In the genomic region with DNA sequence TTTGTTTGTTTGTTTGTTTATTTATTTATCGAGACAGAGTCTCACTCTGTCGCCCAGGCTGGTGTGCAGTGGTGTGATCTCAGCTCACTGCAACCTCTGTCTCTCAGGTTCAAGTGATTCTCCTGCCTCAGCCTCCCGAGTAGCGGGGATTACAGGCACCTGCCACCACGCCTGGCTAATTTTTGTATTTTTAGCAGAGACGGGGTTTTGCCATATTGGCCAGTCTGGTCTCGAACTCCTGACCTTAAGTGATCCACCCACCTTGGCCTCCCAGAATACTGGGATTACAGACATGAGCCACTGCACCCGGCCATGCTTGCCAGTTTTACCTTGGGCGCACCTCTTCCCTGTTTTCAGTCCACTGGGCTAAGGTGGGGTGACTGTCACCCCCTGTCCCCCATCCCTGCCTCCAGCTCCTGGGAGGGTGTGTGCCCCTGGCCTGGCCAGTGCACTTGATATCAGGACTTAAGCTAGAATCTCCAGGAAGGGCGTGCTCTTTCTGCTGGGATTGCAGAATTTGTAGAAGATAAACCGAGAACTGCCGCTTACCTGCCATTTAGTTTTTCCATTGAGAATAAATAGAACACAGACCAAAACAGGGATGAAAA, we compare ENCODE assay signal across 17 cellular contexts. TPM values are rescaled to one million over a fixed set of nuclear protein-coding genes. Genes with fewer than 3 reads are reported as not detected.
DNase-seq lines count a peak whose midpoint lies in the region; ATAC-seq and TF ChIP-seq lines count a peak whose summit lies in the region.
"Not testable (repeated sequence)": the region's sequence is repeated elsewhere in the genome, so short reads cannot be mapped to it uniquely, and the experiment has no call there.
"Had no signal": no experiment of that assay in that cellular context is flagged by ENCODE, and none has a peak within 500 bp of the region (broad histone marks: within the 10 kb centered on the region; RNA-seq: fewer than 3 reads in every experiment).

No MANE protein-coding gene starts in this region.

- not testable (repeated sequence) for H3K9me3 Mint-ChIP-seq in nephron

- H3K27ac ChIP-seq in right lobe of liver (peak overlapping the region; percentile 49 to 88 (median 69)), skeletal muscle tissue (ENCODE audit: low read depth, low read length) (peak overlapping the region; percentile 36)
- not testable (repeated sequence) for H3K27ac ChIP-seq in upper lobe of right lung

- 74% methylated on average over 7 of the region's 12 CpGs for WGBS in right lobe of liver (ENCODE audit: insufficient coverage, low coverage, low lambda C conversion rate, missing lambda C conversion rate)

- not testable (repeated sequence) for TF ChIP-seq POLR2A in right lobe of liver (IDR thresholded peaks at IDR 0.05)

- not testable (repeated sequence) for H3K4me3 Mint-ChIP-seq in nephron

- peaks cover 31% of the 10 kb centered on the region for H3K4me1 Mint-ChIP-seq in nephron

- intact Hi-C loops in left ventricle myocardium superior (cut with micrococcal nuclease); right lobe of liver (cut with DNase I); upper lobe of right lung (cut with DNase I): not testable (repeated sequence)

- not testable (repeated sequence) for H3K4me3 ChIP-seq in right lobe of liver; skeletal muscle tissue (ENCODE audit: low read length in 3 of 3); upper lobe of right lung

- not testable (repeated sequence) for H3K36me3 Mint-ChIP-seq in nephron (ENCODE audit: low read depth)

- peak; percentile 12 for DNase-seq in activated effector memory CD4-positive, alpha-beta T cell treated with anti-CD3 and anti-CD28 coated beads, Interleukin-2, amount 50 U/mL, for 16 hours
- DNase-seq in ecto neural progenitor cell (ENCODE audit: low spot score) (peak; percentile 31), left ventricle myocardium superior (peak; percentile 7), right lobe of liver (peak in 1 of 3 donors; percentile 36), upper lobe of right lung (peak; percentile 31)

- not testable (repeated sequence) for H3K36me3 ChIP-seq in right lobe of liver; skeletal muscle tissue (ENCODE audit: control insufficient read depth in 3 of 3, insufficient read depth in 3 of 3, low read length in 3 of 3); upper lobe of right lung

- not testable (repeated sequence) for ATAC-seq in left ventricle myocardium superior, right lobe of liver, upper lobe of right lung

- H3K9me3 ChIP-seq in right lobe of liver; skeletal muscle tissue (ENCODE audit: control insufficient read depth in 3 of 3, low read length in 3 of 3); upper lobe of right lung: not testable (repeated sequence)

- H3K4me1 ChIP-seq in right lobe of liver: peaks cover 0 to 21% (median 3%) of the 10 kb centered on the region in 4 donors
- peaks cover 0 to 14% (median 12%) of the 10 kb centered on the region in 3 donors for H3K4me1 ChIP-seq in skeletal muscle tissue (ENCODE audit: control insufficient read depth in 3 of 3, insufficient read depth in 3 of 3, low read length in 3 of 3)
- not testable (repeated sequence) for H3K4me1 ChIP-seq in upper lobe of right lung

- not testable (repeated sequence) for H3K27me3 ChIP-seq in right lobe of liver, upper lobe of right lung
- H3K27me3 ChIP-seq in skeletal muscle tissue (ENCODE audit: control insufficient read depth in 3 of 3, insufficient read depth in 3 of 3, low read length in 3 of 3): peaks cover 5 to 64% (median 16%) of the 10 kb centered on the region in 3 donors

- not testable (repeated sequence) for TF ChIP-seq CTCF in right lobe of liver (IDR thresholded peaks at IDR 0.05); nephron (IDR thresholded peaks at IDR 0.05; ENCODE audit: unreplicated experiment in 3 of 3); upper lobe of right lung (IDR thresholded peaks at IDR 0.05)

- H3K27me3 Mint-ChIP-seq in nephron (ENCODE audit: low read depth): peaks cover 13% of the 10 kb centered on the region

- H3K9ac ChIP-seq in skeletal muscle tissue (ENCODE audit: low read depth in 1 of 3, low read length in 3 of 3): not testable (repeated sequence)

- H3K27ac Mint-ChIP-seq in nephron: peak overlapping the region; percentile 91 to 97 (median 94)

RNA-seq across cellular contexts. Expression of gene MRGPRF, which starts 13.2 kb away (rescaled TPM):
- total RNA-seq in left ventricle myocardium superior: 5.5 TPM
- 1 to 10 TPM; 1.6 to 3.4 (median 2.0) TPM for total RNA-seq in right lobe of liver
- 16.7 TPM for total RNA-seq in skeletal muscle tissue
- total RNA-seq in upper lobe of right lung: 13.2 TPM
- total RNA-seq: activated CD4-positive, alpha-beta memory T cell treated with anti-CD3 and anti-CD28 coated beads, Interleukin-2, amount 10 ng/mL, durations not matched to agents 7 days and 5 days; activated naive CD4-positive, alpha-beta T cell treated with anti-CD3 and anti-CD28 coated beads for 36 hours; activated T-helper 1 cell treated with anti-CD3 and anti-CD28 coated beads, Interleukin-12 subunit alpha, Interleukin-12 subunit beta, Interleukin-2, Interleukin-4 antibody, amounts not matched to agents 30 ng/mL and 10 ng/mL and 1 ng/mL, durations not matched to agents 14 hours and 24 hours and 36 hours; naive thymus-derived CD8-positive, alpha-beta T cell; NCI-H460 had no signal

RNA-seq across cellular contexts. Expression of gene MRGPRD, which starts 19.1 kb away (rescaled TPM):
- not detected for total RNA-seq in left ventricle myocardium superior
- total RNA-seq in right lobe of liver: not detected
- total RNA-seq in skeletal muscle tissue: not detected
- not detected for total RNA-seq in upper lobe of right lung
- total RNA-seq: activated CD4-positive, alpha-beta memory T cell treated with anti-CD3 and anti-CD28 coated beads, Interleukin-2, amount 10 ng/mL, durations not matched to agents 7 days and 5 days; activated naive CD4-positive, alpha-beta T cell treated with anti-CD3 and anti-CD28 coated beads for 36 hours; activated T-helper 1 cell treated with anti-CD3 and anti-CD28 coated beads, Interleukin-12 subunit alpha, Interleukin-12 subunit beta, Interleukin-2, Interleukin-4 antibody, amounts not matched to agents 30 ng/mL and 10 ng/mL and 1 ng/mL, durations not matched to agents 14 hours and 24 hours and 36 hours; adrenal gland; foreskin keratinocyte; heart left ventricle; naive thymus-derived CD8-positive, alpha-beta T cell; NCI-H460; omental fat pad; right cardiac atrium had no signal

RNA-seq across cellular contexts. Expression of gene TPCN2, which starts 48.9 kb away (rescaled TPM):
- 7.9 TPM for total RNA-seq in left ventricle myocardium superior
- 10 to 100 TPM; 10.7 to 27.2 (median 15.6) TPM for total RNA-seq in right lobe of liver
- 6.8 TPM for total RNA-seq in skeletal muscle tissue
- 16.6 TPM for total RNA-seq in upper lobe of right lung
